Comparison of ENCODE assay signal across 16 cellular contexts in the genomic region with DNA sequence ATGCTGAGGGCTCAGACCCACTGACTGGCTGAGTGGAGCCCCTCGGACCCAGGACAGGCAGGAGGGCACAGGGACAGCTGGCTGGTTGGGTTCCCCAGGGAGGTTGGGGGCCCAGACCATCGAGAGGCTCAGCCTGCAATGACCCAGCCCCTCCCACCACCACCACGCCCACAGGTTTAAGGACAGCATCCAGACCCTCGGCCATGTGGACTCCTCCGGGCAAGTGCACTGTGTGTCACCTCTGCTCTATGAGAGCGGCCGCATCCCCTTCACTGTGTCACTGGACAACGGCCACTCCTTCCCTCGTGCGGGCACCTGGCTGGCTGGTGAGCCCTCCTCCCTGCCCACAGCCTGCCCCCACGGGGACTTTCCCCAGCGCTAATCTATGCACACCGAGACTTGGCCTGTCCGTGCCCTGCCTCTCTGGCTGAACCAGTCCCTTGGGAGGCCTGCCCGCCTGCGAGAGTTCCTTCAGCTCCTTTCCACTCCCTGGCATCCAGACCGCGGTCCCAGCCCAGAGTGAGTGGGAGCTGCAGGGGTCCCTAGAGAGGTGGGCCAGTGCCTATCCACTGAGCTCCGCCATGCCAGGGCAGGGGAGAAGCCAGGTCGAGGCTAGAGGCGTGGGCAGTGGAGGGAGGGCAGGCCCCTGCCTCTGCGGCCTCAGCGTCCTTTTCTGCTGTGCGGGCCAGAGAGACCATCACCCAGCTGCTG. TPM values are rescaled to one million over a fixed set of nuclear protein-coding genes. Genes with fewer than 3 reads are reported as not detected.
DNase-seq lines count a peak whose midpoint lies in the region; ATAC-seq and TF ChIP-seq lines count a peak whose summit lies in the region.
"Had no signal": no experiment of that assay in that cellular context is flagged by ENCODE, and none has a peak within 500 bp of the region (broad histone marks: within the 10 kb centered on the region; RNA-seq: fewer than 3 reads in every experiment).

No MANE protein-coding gene starts in this region.

- intact Hi-C loops in activated naive CD4-positive, alpha-beta T cell treated with anti-CD3 and anti-CD28 coated beads for 36 hours (cut with micrococcal nuclease): no loop called here

- no peaks in the 10 kb centered on the region for H3K27me3 Mint-ChIP-seq in activated naive CD4-positive, alpha-beta T cell treated with anti-CD3 and anti-CD28 coated beads for 36 hours (ENCODE audit: low read depth)
- peaks cover 14% of the 10 kb centered on the region for H3K27me3 Mint-ChIP-seq in glutamatergic neuron (ENCODE audit: unreplicated experiment)
- H3K27me3 Mint-ChIP-seq in stimulated activated memory B cell treated with anti-CD40 and anti-IgM and Interleukin-4, amounts not matched to agents 10 μg/mL and 1 μg/mL and 100 μg/mL, for 72 hours: peaks cover 6% of the 10 kb centered on the region
- H3K27me3 Mint-ChIP-seq: activated T-cell treated with anti-CD3 and anti-CD28 coated beads, Interleukin-2, amount 50 U/mL, for 24 hours; type B pancreatic cell had no signal

- no peaks in the 10 kb centered on the region for H3K4me1 Mint-ChIP-seq in activated naive CD4-positive, alpha-beta T cell treated with anti-CD3 and anti-CD28 coated beads for 36 hours (ENCODE audit: low read depth)
- H3K4me1 Mint-ChIP-seq in glutamatergic neuron (ENCODE audit: low read depth, unreplicated experiment): peaks cover 18% of the 10 kb centered on the region
- peaks cover 21% of the 10 kb centered on the region for H3K4me1 Mint-ChIP-seq in stimulated activated memory B cell treated with anti-CD40 and anti-IgM and Interleukin-4, amounts not matched to agents 10 μg/mL and 1 μg/mL and 100 μg/mL, for 72 hours

- TF ChIP-seq CTCF in glutamatergic neuron (IDR thresholded peaks at IDR 0.05; ENCODE audit: partially characterized antibody, unreplicated experiment): no peak

- no peaks in the 10 kb centered on the region for H3K36me3 Mint-ChIP-seq in activated naive CD4-positive, alpha-beta T cell treated with anti-CD3 and anti-CD28 coated beads for 36 hours (ENCODE audit: low read depth)
- H3K36me3 Mint-ChIP-seq in glutamatergic neuron (ENCODE audit: unreplicated experiment): no peaks in the 10 kb centered on the region
- H3K36me3 Mint-ChIP-seq in stimulated activated memory B cell treated with anti-CD40 and anti-IgM and Interleukin-4, amounts not matched to agents 10 μg/mL and 1 μg/mL and 100 μg/mL, for 72 hours: peaks cover 2% of the 10 kb centered on the region
- H3K36me3 Mint-ChIP-seq: type B pancreatic cell had no signal

- peak; percentile 4 for DNase-seq in activated naive CD4-positive, alpha-beta T cell treated with anti-CD3 and anti-CD28 coated beads, Interleukin-2, amount 50 U/mL, for 16 hours
- DNase-seq in activated naive CD4-positive, alpha-beta T cell treated with anti-CD3 and anti-CD28 coated beads for 36 hours: no peak
- peak; percentile 57 for DNase-seq in glutamatergic neuron
- DNase-seq in NCI-H2029 treated with DMSO at 0.1 percent for 48 hours (lab: John Stamatoyannopoulos, UW): no peak
- DNase-seq in SIG-M5 (lab: John Stamatoyannopoulos, UW): no peak
- DNase-seq: activated T-cell treated with anti-CD3 and anti-CD28 coated beads, Interleukin-2, amount 50 U/mL, for 24 hours; caudate nucleus; NCI-H1694 treated with DMSO at 0.1 percent for 48 hours; SHP77 treated with DMSO at 0.1 percent for 48 hours; stimulated activated CD4-positive, alpha-beta T cell treated with anti-CD3 and anti-CD28 coated beads, Interleukin-4, amount 100 ng/mL, for 4 hours had no signal

- H3K27ac Mint-ChIP-seq in activated naive CD4-positive, alpha-beta T cell treated with anti-CD3 and anti-CD28 coated beads for 36 hours: no peak overlapping the region
- peak overlapping the region; percentile 99 for H3K27ac Mint-ChIP-seq in glutamatergic neuron (ENCODE audit: unreplicated experiment)
- H3K27ac Mint-ChIP-seq in stimulated activated memory B cell treated with anti-CD40 and anti-IgM and Interleukin-4, amounts not matched to agents 10 μg/mL and 1 μg/mL and 100 μg/mL, for 72 hours: no peak overlapping the region
- H3K27ac Mint-ChIP-seq: type B pancreatic cell had no signal

- CTCF ChIA-PET in activated naive CD4-positive, alpha-beta T cell treated with anti-CD3 and anti-CD28 coated beads for 36 hours (lab: Charles Lee): no interaction called here

- peak; percentile 42 for ATAC-seq in HG02798 (IDR thresholded peaks at IDR 0.05; ENCODE audit: poor library complexity, unreplicated experiment)
- ATAC-seq in stimulated activated memory B cell treated with anti-CD40 and anti-IgM and Interleukin-4, amounts not matched to agents 10 μg/mL and 1 μg/mL and 100 μg/mL, for 72 hours: peak; percentile 81
- no peak for ATAC-seq in HG02610 (IDR thresholded peaks at IDR 0.05; ENCODE audit: unreplicated experiment)
- ATAC-seq: HCT116 had no signal

- H3K9me3 Mint-ChIP-seq in activated naive CD4-positive, alpha-beta T cell treated with anti-CD3 and anti-CD28 coated beads for 36 hours: no peaks in the 10 kb centered on the region
- H3K9me3 Mint-ChIP-seq in glutamatergic neuron (ENCODE audit: unreplicated experiment): peaks cover 10% of the 10 kb centered on the region
- H3K9me3 Mint-ChIP-seq in stimulated activated memory B cell treated with anti-CD40 and anti-IgM and Interleukin-4, amounts not matched to agents 10 μg/mL and 1 μg/mL and 100 μg/mL, for 72 hours: no peaks in the 10 kb centered on the region
- H3K9me3 Mint-ChIP-seq: activated T-cell treated with anti-CD3 and anti-CD28 coated beads, Interleukin-2, amount 50 U/mL, for 24 hours; type B pancreatic cell had no signal

- H3K4me3 Mint-ChIP-seq in activated naive CD4-positive, alpha-beta T cell treated with anti-CD3 and anti-CD28 coated beads for 36 hours: no peak overlapping the region
- H3K4me3 Mint-ChIP-seq in glutamatergic neuron (ENCODE audit: unreplicated experiment): no peak overlapping the region
- H3K4me3 Mint-ChIP-seq in stimulated activated memory B cell treated with anti-CD40 and anti-IgM and Interleukin-4, amounts not matched to agents 10 μg/mL and 1 μg/mL and 100 μg/mL, for 72 hours: peak overlapping the region; percentile 58
- H3K4me3 Mint-ChIP-seq: activated T-cell treated with anti-CD3 and anti-CD28 coated beads, Interleukin-2, amount 50 U/mL, for 24 hours; type B pancreatic cell had no signal

RNA-seq across cellular contexts. Expression of a gene that starts 2.2 kb away (rescaled TPM):
- under 1 TPM; 0.21 to 0.22 TPM for total RNA-seq in activated naive CD4-positive, alpha-beta T cell treated with anti-CD3 and anti-CD28 coated beads for 36 hours
- 123 TPM for total RNA-seq in glutamatergic neuron (ENCODE audit: unreplicated experiment)
- total RNA-seq: G401 had no signal

Comparison
In these comparisons a context has a peak if more than half of its experiments do, and no peak if none do; other contexts are left out.
1. DNase-seq: peak in activated naive CD4-positive, alpha-beta T cell treated with anti-CD3 and anti-CD28 coated beads, Interleukin-2, amount 50 U/mL, for 16 hours (single experiment) and glutamatergic neuron (single experiment); none in activated naive CD4-positive, alpha-beta T cell treated with anti-CD3 and anti-CD28 coated beads for 36 hours (single experiment), NCI-H2029 treated with DMSO at 0.1 percent for 48 hours (single experiment) and SIG-M5 (single experiment).
2. RNA of a gene that starts 2.2 kb away (total RNA-seq): 123 TPM in glutamatergic neuron (single experiment); 0.21 to 0.22 TPM in activated naive CD4-positive, alpha-beta T cell treated with anti-CD3 and anti-CD28 coated beads for 36 hours; every median in the first group is over 100 times any median in the second.